23 cellular contexts compared by ENCODE assay signal in genomic region chr1:2022063-2022770, GRCh38. TPM values are rescaled to one million over a fixed set of nuclear protein-coding genes. Genes with fewer than 3 reads are reported as not detected.
DNase-seq lines count a peak whose midpoint lies in the region; ATAC-seq and TF ChIP-seq lines count a peak whose summit lies in the region.
"Had no signal": no experiment of that assay in that cellular context is flagged by ENCODE, and none has a peak within 500 bp of the region (broad histone marks: within the 10 kb centered on the region; RNA-seq: fewer than 3 reads in every experiment).

No MANE protein-coding gene starts in this region.

- no peak overlapping the region for H3K27ac ChIP-seq in BLaER1 treated with 17β-estradiol and CSF1 and Interleukin-3, amounts not matched to agents 10 nM and 100 nM
- peak overlapping the region; percentile 86 for H3K27ac ChIP-seq in angular gyrus (ENCODE audit: low read depth, low read length)
- peak overlapping the region; percentile 75 for H3K27ac ChIP-seq in cingulate gyrus (ENCODE audit: low read depth, low read length)
- H3K27ac ChIP-seq in osteoblast (ENCODE audit: low read depth, low read length): no peak overlapping the region
- H3K27ac ChIP-seq: A549, C4-2B, GM23248 had no signal

- no peak for ATAC-seq in GM21825 (IDR thresholded peaks at IDR 0.05; ENCODE audit: unreplicated experiment)
- ATAC-seq: CD8-positive, alpha-beta T cell; HCT116 had no signal

- H3K9ac ChIP-seq in BLaER1 treated with 17β-estradiol and CSF1 and Interleukin-3, amounts not matched to agents 10 nM and 100 nM: no peak overlapping the region
- H3K9ac ChIP-seq: GM23248 had no signal

- H3K27me3 Mint-ChIP-seq in activated T-cell treated with anti-CD3 and anti-CD28 coated beads, Interleukin-2, amount 50 U/mL, for 24 hours: peaks cover 60% of the 10 kb centered on the region

- no peaks in the 10 kb centered on the region for H3K79me2 ChIP-seq in osteoblast (ENCODE audit: insufficient read depth, low read length)

- peaks cover 5% of the 10 kb centered on the region for H3K4me1 Mint-ChIP-seq in activated T-cell treated with anti-CD3 and anti-CD28 coated beads, Interleukin-2, amount 50 U/mL, for 24 hours (ENCODE audit: low read depth)

- H3K4me1 ChIP-seq in BLaER1 treated with 17β-estradiol and CSF1 and Interleukin-3, amounts not matched to agents 10 nM and 100 nM: peaks cover 36 to 86% (median 83%) of the 10 kb centered on the region in 10 experiments
- no peaks in the 10 kb centered on the region for H3K4me1 ChIP-seq in osteoblast (ENCODE audit: insufficient read depth, low read length)
- H3K4me1 ChIP-seq: A549, BE2C, Caco-2 had no signal

- H3K27ac Mint-ChIP-seq in activated T-cell treated with anti-CD3 and anti-CD28 coated beads, Interleukin-2, amount 50 U/mL, for 24 hours: no peak overlapping the region
- H3K27ac Mint-ChIP-seq: CD4-positive, CD25-positive, alpha-beta regulatory T cell; CD8-positive, alpha-beta T cell; H9 had no signal

- H3K36me3 ChIP-seq in BLaER1 treated with 17β-estradiol and CSF1 and Interleukin-3, amounts not matched to agents 10 nM and 100 nM: no peaks in the 10 kb centered on the region
- no peaks in the 10 kb centered on the region for H3K36me3 ChIP-seq in osteoblast (ENCODE audit: insufficient read depth, low read length)
- H3K36me3 ChIP-seq: BE2C had no signal

- no peaks in the 10 kb centered on the region for H3K9me3 ChIP-seq in BLaER1 treated with 17β-estradiol and CSF1 and Interleukin-3, amounts not matched to agents 10 nM and 100 nM (replicated peaks in 1 of 11)
- H3K9me3 ChIP-seq in osteoblast (ENCODE audit: low read depth, low read length): no peaks in the 10 kb centered on the region
- H3K9me3 ChIP-seq: A549, BE2C, Caco-2 had no signal

- no peaks in the 10 kb centered on the region for H3K36me3 Mint-ChIP-seq in activated T-cell treated with anti-CD3 and anti-CD28 coated beads, Interleukin-2, amount 50 U/mL, for 24 hours (ENCODE audit: low read depth)
- H3K36me3 Mint-ChIP-seq: CD4-positive, CD25-positive, alpha-beta regulatory T cell; CD8-positive, alpha-beta T cell had no signal

- TF ChIP-seq CTCF in osteoblast (IDR thresholded peaks at IDR 0.05; ENCODE audit: extremely low read depth, low read depth, low read length): no peak

- H2AFZ ChIP-seq in osteoblast (ENCODE audit: low read length): no peak overlapping the region
- H2AFZ ChIP-seq: GM23248 had no signal

- H3K4me2 ChIP-seq in BLaER1 treated with 17β-estradiol and CSF1 and Interleukin-3, amounts not matched to agents 10 nM and 100 nM: peak overlapping the region in 9 of 11 experiments; percentile 96 to 100 (median 98); a peak in 17 of 22 replicates
- no peak overlapping the region for H3K4me2 ChIP-seq in osteoblast (ENCODE audit: insufficient read depth, low read length)
- H3K4me2 ChIP-seq: A549 had no signal

- no peaks in the 10 kb centered on the region for H3K9me3 Mint-ChIP-seq in activated T-cell treated with anti-CD3 and anti-CD28 coated beads, Interleukin-2, amount 50 U/mL, for 24 hours
- H3K9me3 Mint-ChIP-seq: CD8-positive, alpha-beta T cell had no signal

- peaks cover 53 to 84% (median 58%) of the 10 kb centered on the region in 11 experiments for H3K27me3 ChIP-seq in BLaER1 treated with 17β-estradiol and CSF1 and Interleukin-3, amounts not matched to agents 10 nM and 100 nM
- H3K27me3 ChIP-seq in osteoblast (ENCODE audit: insufficient read depth, low read length): peaks cover 50% of the 10 kb centered on the region

- H3K4me3 ChIP-seq in BLaER1 treated with 17β-estradiol and CSF1 and Interleukin-3, amounts not matched to agents 10 nM and 100 nM: no peak overlapping the region; a peak in 1 of 20 replicates
- no peak overlapping the region for H3K4me3 ChIP-seq in osteoblast (ENCODE audit: insufficient read depth, low read length)
- H3K4me3 ChIP-seq: A549, GM23248 had no signal

- peaks cover 0 to 39% (median 0%) of the 10 kb centered on the region in 11 experiments; a peak in 8 of 22 replicates for H4K20me1 ChIP-seq in BLaER1 treated with 17β-estradiol and CSF1 and Interleukin-3, amounts not matched to agents 10 nM and 100 nM
- H4K20me1 ChIP-seq in osteoblast (ENCODE audit: insufficient read depth, low read length): no peaks in the 10 kb centered on the region

- peak; percentile 90 for DNase-seq in osteoblast (ENCODE audit: insufficient read length, low spot score, missing footprints)
- no peak for DNase-seq in Kasumi-1 (lab: John Stamatoyannopoulos, UW)
- no peak for DNase-seq in activated T-cell treated with anti-CD3 and anti-CD28 coated beads, Interleukin-2, amount 50 U/mL, for 24 hours
- no peak for DNase-seq in DMS79 treated with DMSO at 0.1 percent for 48 hours (lab: John Stamatoyannopoulos, UW)
- DNase-seq: 8988T; ACHN; AML-193; BE2C; Caco-2; CD4-positive, CD25-positive, alpha-beta regulatory T cell; CD8-positive, alpha-beta T cell; DMS153; EL; GF-D8; GM23248; H9 had no signal

- no peak overlapping the region for H3K4me3 Mint-ChIP-seq in activated T-cell treated with anti-CD3 and anti-CD28 coated beads, Interleukin-2, amount 50 U/mL, for 24 hours
- H3K4me3 Mint-ChIP-seq: CD8-positive, alpha-beta T cell had no signal

RNA-seq across cellular contexts. Expression of gene GABRD, which starts 3.1 kb away (rescaled TPM):
- total RNA-seq in osteoblast: not detected in 2 replicates
- total RNA-seq: GM23248 had no signal

RNA-seq across cellular contexts. Expression of gene CFAP74, which starts 18.6 kb away (rescaled TPM):
- total RNA-seq in osteoblast: not detected in 2 replicates
- total RNA-seq: Caco-2; CD4-positive, CD25-positive, alpha-beta regulatory T cell; CD8-positive, alpha-beta T cell; GM23248 had no signal

RNA-seq across cellular contexts. Expression of gene PRKCZ, which starts 28.0 kb away (rescaled TPM):
- 0.29 and 0.72 TPM in 2 replicates for total RNA-seq in osteoblast

Comparison
In these comparisons a context has a peak if more than half of its experiments do, and no peak if none do; other contexts are left out.
1. H3K27ac ChIP-seq: peak in angular gyrus (single experiment) and cingulate gyrus (single experiment); none in BLaER1 treated with 17β-estradiol and CSF1 and Interleukin-3, amounts not matched to agents 10 nM and 100 nM (0 of 11) and osteoblast (single experiment).